Comparison of ENCODE assay signal across 1 cellular context in the genomic region with DNA sequence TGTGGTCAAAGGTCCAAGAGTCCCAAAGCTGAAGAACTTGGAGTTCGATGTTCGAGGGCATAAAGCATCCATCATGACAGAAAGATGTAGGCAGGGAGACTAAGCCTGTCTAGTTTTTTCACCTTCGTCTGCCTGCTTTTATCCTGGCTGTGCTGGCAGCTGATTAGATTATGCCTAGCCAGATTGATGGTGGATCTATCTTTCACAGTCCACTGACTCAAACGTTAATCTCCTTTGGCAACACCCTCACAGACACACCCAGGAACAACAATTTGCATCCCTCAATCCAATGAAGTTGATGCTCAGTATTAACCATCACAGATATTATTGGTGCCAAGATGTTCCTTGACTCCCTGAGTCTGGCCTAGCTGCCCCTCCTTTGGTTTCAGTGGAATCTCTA.
TF ChIP-seq lines count a peak whose summit lies in the region.

No MANE protein-coding gene starts in this region.

TF ChIP-seq in IMR-90, 13 proteins besides CTCF, POLR2A, EP300 and RAD21:
- TF ChIP-seq MXI1 (IDR thresholded peaks at IDR 0.05; ENCODE audit: borderline replicate concordance, low read depth, low read length) (no peak), SMC3 (IDR thresholded peaks at IDR 0.05; ENCODE audit: low read depth, low read length) (no peak)
- TF ChIP-seq, protein P1, sequence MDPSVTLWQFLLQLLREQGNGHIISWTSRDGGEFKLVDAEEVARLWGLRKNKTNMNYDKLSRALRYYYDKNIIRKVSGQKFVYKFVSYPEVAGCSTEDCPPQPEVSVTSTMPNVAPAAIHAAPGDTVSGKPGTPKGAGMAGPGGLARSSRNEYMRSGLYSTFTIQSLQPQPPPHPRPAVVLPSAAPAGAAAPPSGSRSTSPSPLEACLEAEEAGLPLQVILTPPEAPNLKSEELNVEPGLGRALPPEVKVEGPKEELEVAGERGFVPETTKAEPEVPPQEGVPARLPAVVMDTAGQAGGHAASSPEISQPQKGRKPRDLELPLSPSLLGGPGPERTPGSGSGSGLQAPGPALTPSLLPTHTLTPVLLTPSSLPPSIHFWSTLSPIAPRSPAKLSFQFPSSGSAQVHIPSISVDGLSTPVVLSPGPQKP (IDR thresholded peaks at IDR 0.05; ENCODE audit: borderline replicate concordance, low read depth, low read length): no peak
